In the genomic region with DNA sequence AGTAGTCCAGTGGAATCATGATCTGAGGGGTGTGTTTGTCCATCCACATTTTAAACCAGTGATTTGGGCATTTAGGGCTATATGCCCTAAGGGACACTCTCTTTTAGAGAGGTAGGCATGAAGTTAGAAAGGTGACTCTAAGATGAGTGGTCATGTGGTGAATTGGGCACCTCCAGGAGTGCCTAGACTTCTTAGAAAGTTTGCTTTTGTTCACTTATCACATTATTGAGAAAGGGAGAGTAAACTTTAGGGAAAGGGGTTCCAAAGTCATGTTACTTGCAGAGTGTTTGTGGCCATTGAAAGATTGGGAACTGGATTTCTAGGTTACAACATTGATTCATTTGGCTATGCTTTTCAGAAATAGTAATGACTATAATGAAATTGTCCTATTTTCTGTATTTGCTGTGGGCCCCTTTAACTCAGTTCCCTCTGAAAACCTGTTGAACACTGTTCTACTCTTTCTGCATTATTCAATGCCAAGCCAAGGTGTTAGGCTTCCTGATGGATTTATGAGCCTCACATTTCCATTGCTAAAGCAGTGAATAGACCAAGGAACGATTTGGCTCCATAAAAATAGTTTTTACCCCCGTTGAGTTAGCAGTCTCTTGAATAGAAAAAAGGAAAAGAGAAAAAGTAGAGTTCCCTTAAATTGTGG, we compare ENCODE assay signal across 1 cellular context.
TF ChIP-seq lines count a peak whose summit lies in the region.

No MANE protein-coding gene starts in this region.

TF ChIP-seq in HepG2, 621 proteins besides CTCF, POLR2A, EP300 and RAD21:
- TF ChIP-seq, protein P1, sequence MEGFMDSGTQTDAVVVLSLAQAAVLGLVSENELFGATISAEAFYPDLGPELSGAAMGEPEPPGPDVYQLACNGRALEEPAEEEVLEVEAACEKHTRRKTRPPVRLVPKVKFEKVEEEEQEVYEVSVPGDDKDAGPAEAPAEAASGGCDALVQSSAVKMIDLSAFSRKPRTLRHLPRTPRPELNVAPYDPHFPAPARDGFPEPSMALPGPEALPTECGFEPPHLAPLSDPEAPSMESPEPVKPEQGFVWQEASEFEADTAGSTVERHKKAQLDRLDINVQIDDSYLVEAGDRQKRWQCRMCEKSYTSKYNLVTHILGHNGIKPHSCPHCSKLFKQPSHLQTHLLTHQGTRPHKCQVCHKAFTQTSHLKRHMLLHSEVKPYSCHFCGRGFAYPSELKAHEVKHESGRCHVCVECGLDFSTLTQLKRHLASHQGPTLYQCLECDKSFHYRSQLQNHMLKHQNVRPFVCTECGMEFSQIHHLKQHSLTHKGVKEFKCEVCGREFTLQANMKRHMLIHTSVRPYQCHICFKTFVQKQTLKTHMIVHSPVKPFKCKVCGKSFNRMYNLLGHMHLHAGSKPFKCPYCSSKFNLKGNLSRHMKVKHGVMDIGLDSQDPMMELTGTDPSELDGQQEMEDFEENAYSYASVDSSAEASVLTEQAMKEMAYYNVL (CRISPR knock-in tag; IDR thresholded peaks at IDR 0.05; ENCODE audit: borderline replicate concordance), result no peak
- TF ChIP-seq CREB3 (CRISPR knock-in tag; IDR thresholded peaks at IDR 0.05) (no peak), BCL6 (CRISPR knock-in tag; IDR thresholded peaks at IDR 0.05) (peak; percentile 41), ARID2 (CRISPR knock-in tag; IDR thresholded peaks at IDR 0.05; ENCODE audit: borderline replicate concordance) (no peak), ZNF672 (CRISPR knock-in tag; IDR thresholded peaks at IDR 0.05) (no peak), SALL1 (CRISPR knock-in tag; IDR thresholded peaks at IDR 0.05) (no peak)
